In genomic region chr17:1137465-1137894, GRCh38 we compare ENCODE assay signal across 9 cellular contexts. TPM values are rescaled to one million over a fixed set of nuclear protein-coding genes. Genes with fewer than 3 reads are reported as not detected.
DNase-seq lines count a peak whose midpoint lies in the region; ATAC-seq, FAIRE-seq and TF ChIP-seq lines count a peak whose summit lies in the region.
"Had no signal": no experiment of that assay in that cellular context is flagged by ENCODE, and none has a peak within 500 bp of the region (broad histone marks: within the 10 kb centered on the region; RNA-seq: fewer than 3 reads in every experiment).

No MANE protein-coding gene starts in this region.

- H3K4ac ChIP-seq in trophoblast cell (ENCODE audit: low read depth, low read length): no peak overlapping the region

- no peak overlapping the region for H2BK12ac ChIP-seq in trophoblast cell (ENCODE audit: low read length)

- no peak overlapping the region for H4K91ac ChIP-seq in trophoblast cell (ENCODE audit: low read depth, low read length)

- no peaks in the 10 kb centered on the region for H3K4me1 ChIP-seq in trophoblast cell (ENCODE audit: control insufficient read depth in 1 of 2, insufficient read depth in 2 of 2, low read length in 2 of 2)

- H3K27me3 ChIP-seq in bronchial epithelial cell (ENCODE audit: control insufficient read depth, insufficient read depth, low read length): peaks cover 2% of the 10 kb centered on the region
- H3K27me3 ChIP-seq in trophoblast cell (ENCODE audit: insufficient read depth, low read length): no peaks in the 10 kb centered on the region

- no peak overlapping the region for H2AFZ ChIP-seq in trophoblast cell (ENCODE audit: insufficient read depth, low read length, poor library complexity)

- H3K9ac ChIP-seq in trophoblast cell (ENCODE audit: low read length): no peak overlapping the region

- H2BK5ac ChIP-seq in trophoblast cell (ENCODE audit: low read depth, low read length, poor library complexity): no peak overlapping the region

- peak; percentile 34 for DNase-seq in ELF-1 (ENCODE audit: low read depth, low spot score)
- DNase-seq in NCI-H2171 (lab: John Stamatoyannopoulos, UW): peak; percentile 81
- DNase-seq in bronchial epithelial cell (ENCODE audit: low read depth): peak; percentile 17
- peak; percentile 90 to 97 for DNase-seq in trophoblast cell
- no peak for DNase-seq in retina
- no peak for DNase-seq in NCI-H2081 (lab: John Stamatoyannopoulos, UW)
- no peak for DNase-seq in activated naive CD4-positive, alpha-beta T cell treated with anti-CD3 and anti-CD28 coated beads, Interleukin-2, amount 50 U/mL, for 72 hours (ENCODE audit: low spot score in 2 of 2)
- DNase-seq: NCI-H226 had no signal

- no peaks in the 10 kb centered on the region for H3K79me1 ChIP-seq in trophoblast cell (ENCODE audit: low read length)

- H3K36me3 ChIP-seq in bronchial epithelial cell (ENCODE audit: control insufficient read depth, insufficient read depth, low read length): no peaks in the 10 kb centered on the region
- H3K36me3 ChIP-seq in trophoblast cell (ENCODE audit: control insufficient read depth in 1 of 2, insufficient read depth in 2 of 2, low read length in 2 of 2): no peaks in the 10 kb centered on the region

- H3K4me3 ChIP-seq in bronchial epithelial cell (ENCODE audit: low read depth, low read length) (no peak overlapping the region), trophoblast cell (ENCODE audit: low read depth, low read length) (no peak overlapping the region)

- WGBS in trophoblast cell (ENCODE audit: extremely low coverage, insufficient coverage, insufficient read length): no CpG with 5 or more reads among the region's 18 CpGs

- no peak for TF ChIP-seq CTCF in bronchial epithelial cell (IDR thresholded peaks at IDR 0.05; ENCODE audit: insufficient read depth, low read length, severe bottlenecking)

- H3K14ac ChIP-seq in trophoblast cell (ENCODE audit: low read length): no peak overlapping the region

- H3K9me3 Mint-ChIP-seq in activated naive CD4-positive, alpha-beta T cell treated with anti-CD3 and anti-CD28 coated beads, Interleukin-2, amount 50 U/mL, for 72 hours: no peaks in the 10 kb centered on the region

- FAIRE-seq in bronchial epithelial cell (lab: Jason Lieb, UNC): no peak

- H3K4me2 ChIP-seq in trophoblast cell (ENCODE audit: low read length): no peak overlapping the region

- no peak overlapping the region for H3K27ac Mint-ChIP-seq in activated naive CD4-positive, alpha-beta T cell treated with anti-CD3 and anti-CD28 coated beads, Interleukin-2, amount 50 U/mL, for 72 hours

- no peaks in the 10 kb centered on the region for H3K9me3 ChIP-seq in trophoblast cell (ENCODE audit: insufficient read depth, low read depth, low read length)

- H2AK5ac ChIP-seq in trophoblast cell (ENCODE audit: low read length): no peak overlapping the region

- H3K23ac ChIP-seq in trophoblast cell (ENCODE audit: low read length): no peak overlapping the region

- no peaks in the 10 kb centered on the region for H3K36me3 Mint-ChIP-seq in activated naive CD4-positive, alpha-beta T cell treated with anti-CD3 and anti-CD28 coated beads, Interleukin-2, amount 50 U/mL, for 72 hours

- H3K18ac ChIP-seq in trophoblast cell (ENCODE audit: low read length): no peak overlapping the region

- H4K12ac ChIP-seq in trophoblast cell (ENCODE audit: low read depth, low read length): no peak overlapping the region

- no peaks in the 10 kb centered on the region for H3K79me2 ChIP-seq in trophoblast cell (ENCODE audit: control insufficient read depth, insufficient read depth, low read length, poor library complexity)

- no peak overlapping the region for H4K8ac ChIP-seq in trophoblast cell (ENCODE audit: low read depth, low read length)

- H2BK120ac ChIP-seq in trophoblast cell (ENCODE audit: insufficient read depth, low read length, poor library complexity): no peak overlapping the region

- no peak overlapping the region for H3K27ac ChIP-seq in trophoblast cell (ENCODE audit: low read depth, low read length)

- ATAC-seq in GM21447 (IDR thresholded peaks at IDR 0.05; ENCODE audit: unreplicated experiment): no peak
- no peak for ATAC-seq in activated naive CD4-positive, alpha-beta T cell treated with anti-CD3 and anti-CD28 coated beads, Interleukin-2, amount 50 U/mL, for 72 hours

RNA-seq across cellular contexts. Expression of gene ABR, which starts 42.3 kb away (rescaled TPM):
- total RNA-seq in bronchial epithelial cell: 18.7 and 39.3 TPM in 2 replicates
- 41.9 and 42.2 TPM in 2 replicates for polyA plus RNA-seq in trophoblast cell (2013)
- total RNA-seq in activated naive CD4-positive, alpha-beta T cell treated with anti-CD3 and anti-CD28 coated beads, Interleukin-2, amount 50 U/mL, for 72 hours: 10 to 100 TPM; 36.0 to 45.8 TPM

Comparison
In these comparisons a context has a peak if more than half of its experiments do, and no peak if none do; other contexts are left out.
1. DNase-seq: peak in ELF-1 (single experiment), NCI-H2171 (single experiment), bronchial epithelial cell (single experiment) and trophoblast cell (2 of 2); none in retina (single experiment), NCI-H2081 (0 of 2) and activated naive CD4-positive, alpha-beta T cell treated with anti-CD3 and anti-CD28 coated beads, Interleukin-2, amount 50 U/mL, for 72 hours (0 of 2).